Comparison of ENCODE assay signal across 14 cellular contexts in genomic region chr1:219422811-219423598, GRCh38.
DNase-seq lines count a peak whose midpoint lies in the region; ATAC-seq and TF ChIP-seq lines count a peak whose summit lies in the region.
"Had no signal": no experiment of that assay in that cellular context is flagged by ENCODE, and none has a peak within 500 bp of the region (broad histone marks: within the 10 kb centered on the region; RNA-seq: fewer than 3 reads in every experiment).

No MANE protein-coding gene starts in this region.

- CTCF ChIA-PET in AG04450 (lab: Charles Lee), result interaction anchor here (1.0 kb wide), 1 partner anchor 10 kb away, joined by 3 read pairs; no protein-coding TSS in a partner anchor

- in situ Hi-C loops in KBM-7 (cut with MboI; ENCODE audit: low pct_unique_long_range_greater_than_20kb, low sequenced_read_pairs), result no loop called here

- no peak for TF ChIP-seq CTCF in AG04450 (IDR thresholded peaks at IDR 0.05; ENCODE audit: low read depth, low read length)

- no peaks in the 10 kb centered on the region for H3K9me3 ChIP-seq in AG04450 (ENCODE audit: control insufficient read depth, insufficient read depth, low read length)

- no peaks in the 10 kb centered on the region for H3K27me3 ChIP-seq in AG04450 (ENCODE audit: control insufficient read depth, insufficient read depth, low read length)

- H3K4me3 ChIP-seq in AG04450 (ENCODE audit: low read depth, low read length), result no peak overlapping the region

- DNase-seq in AG04450 (ENCODE audit: low read depth, low spot score) (peak; percentile 16), brain pericyte (ENCODE audit: low read depth, low spot score) (peak; percentile 13), KBM-7 (no peak), ureter (ENCODE audit: low spot score) (no peak), OCI-M2 (lab: John Stamatoyannopoulos, UW; ENCODE audit: unreplicated experiment) (no peak)
- DNase-seq in stimulated activated CD4-positive, alpha-beta T cell treated with anti-CD3 and anti-CD28 coated beads, Interleukin-4, amount 100 ng/mL, for 24 hours, result no peak
- DNase-seq: activated CD4-positive, CD25-positive, alpha-beta regulatory T cell; activated naive CD8-positive, alpha-beta T cell treated with anti-CD3 and anti-CD28 coated beads, Interleukin-2, amount 10 ng/mL, durations not matched to agents 7 days and 5 days; endodermal cell; Karpas-422; NCI-H2171 treated with DMSO at 0.1 percent for 48 hours; stimulated activated naive B cell treated with anti-CD40 and anti-IgM and Interleukin-4, amounts not matched to agents 10 μg/mL and 1 μg/mL and 100 μg/mL, for 72 hours had no signal

- H3K27ac ChIP-seq in AG04450 (ENCODE audit: low read depth, low read length), result no peak overlapping the region

- POLR2A ChIA-PET in AG04450 (lab: Yijun Ruan, JAX), result no interaction called here

- ATAC-seq in GM18867 (IDR thresholded peaks at IDR 0.05; ENCODE audit: unreplicated experiment) (peak; percentile 55), HG02885 (IDR thresholded peaks at IDR 0.05; ENCODE audit: poor library complexity, unreplicated experiment) (peak; percentile 58)
- ATAC-seq: stimulated activated naive B cell treated with anti-CD40 and anti-IgM and Interleukin-4, amounts not matched to agents 10 μg/mL and 1 μg/mL and 100 μg/mL, for 72 hours had no signal

Comparison
In these comparisons a context has a peak if more than half of its experiments do, and no peak if none do; other contexts are left out.
1. DNase-seq: peak in AG04450 (single experiment) and brain pericyte (single experiment); none in KBM-7 (single experiment), ureter (single experiment), stimulated activated CD4-positive, alpha-beta T cell treated with anti-CD3 and anti-CD28 coated beads, Interleukin-4, amount 100 ng/mL, for 24 hours (single experiment) and OCI-M2 (single experiment).